ENCODE assay signal across 1 cellular context in the genomic region with DNA sequence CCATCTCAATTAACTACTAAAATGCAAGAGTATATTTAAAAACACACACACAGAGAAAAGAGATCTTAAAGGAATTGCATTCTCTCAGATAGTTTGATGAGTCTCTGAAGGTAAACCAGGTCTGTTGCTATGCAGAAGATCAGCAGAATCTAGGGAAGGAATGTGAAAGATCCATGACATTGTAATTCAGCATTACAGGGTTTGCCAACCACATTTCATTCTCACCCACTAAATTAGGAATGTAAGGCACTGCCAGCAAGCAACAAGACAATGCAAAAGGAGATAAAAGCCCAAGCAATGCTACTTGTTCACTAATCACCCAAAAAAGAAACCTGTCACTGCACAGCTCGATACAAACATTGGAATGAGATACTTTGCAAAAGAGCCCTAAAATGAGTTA.
TF ChIP-seq lines count a peak whose summit lies in the region.

No MANE protein-coding gene starts in this region.

TF ChIP-seq in H1, 55 proteins besides CTCF, POLR2A, EP300 and RAD21:
- no peak for TF ChIP-seq BCL11A (IDR thresholded peaks at IDR 0.05; ENCODE audit: low read depth in 2 of 2, low read length in 2 of 2)
- TF ChIP-seq CBX8 (IDR thresholded peaks at IDR 0.05; ENCODE audit: borderline replicate concordance, low read depth, low read length), result no peak
- no peak for TF ChIP-seq SUZ12 (IDR thresholded peaks at IDR 0.05; ENCODE audit: low read length)
- TF ChIP-seq CEBPB (IDR thresholded peaks at IDR 0.05; ENCODE audit: low read depth, low read length), result no peak
- no peak for TF ChIP-seq CBX5 (IDR thresholded peaks at IDR 0.05; ENCODE audit: low read depth, low read length)
- TF ChIP-seq SIRT6 (IDR thresholded peaks at IDR 0.05; ENCODE audit: low read length), result no peak
- peak; percentile 72 for TF ChIP-seq TEAD4 (IDR thresholded peaks at IDR 0.05; ENCODE audit: low read depth, low read length)
- TF ChIP-seq TAF7 (optimal IDR thresholded peaks at IDR 0.05; ENCODE audit: borderline replicate concordance, low read depth, low read length), result no peak
- TF ChIP-seq RFX5 (IDR thresholded peaks at IDR 0.05; ENCODE audit: borderline replicate concordance, low read depth, low read length), result peak; percentile 63; the same call in 1 of the 2 replicates
- TF ChIP-seq KDM5A (IDR thresholded peaks at IDR 0.05; ENCODE audit: low read length), result no peak
